In genomic region chr3:129000742-129001100, GRCh38 we compare ENCODE assay signal across 2 cellular contexts.
TF ChIP-seq lines count a peak whose summit lies in the region.

No MANE protein-coding gene starts in this region.

TF ChIP-seq in H1, 55 proteins besides CTCF, POLR2A, EP300 and RAD21 (continued from another document):
- TF ChIP-seq RXRA (IDR thresholded peaks at IDR 0.05; ENCODE audit: insufficient read depth, low read depth, low read length) (no peak), USF2 (IDR thresholded peaks at IDR 0.05; ENCODE audit: low read length) (no peak), CTBP2 (IDR thresholded peaks at IDR 0.05; ENCODE audit: borderline replicate concordance, insufficient read depth, insufficient read length, low read length) (no peak), HDAC6 (IDR thresholded peaks at IDR 0.05; ENCODE audit: low read depth, low read length) (no peak), GABPA (IDR thresholded peaks at IDR 0.05; ENCODE audit: borderline replicate concordance, insufficient read depth, low read length) (no peak), RNF2 (IDR thresholded peaks at IDR 0.05; ENCODE audit: borderline replicate concordance, low read depth, low read length, missing control alignments, poor library complexity, severe bottlenecking) (peak; percentile 32), ASH2L (IDR thresholded peaks at IDR 0.05; ENCODE audit: low read length) (peak; percentile 62), KDM5A (IDR thresholded peaks at IDR 0.05; ENCODE audit: low read length) (no peak), CHD2 (IDR thresholded peaks at IDR 0.05; ENCODE audit: low read length) (no peak)
TF ChIP-seq in H1: peak in this region for 3.

TF ChIP-seq in HEK293T, 16 proteins besides CTCF, POLR2A, EP300 and RAD21 (continued from another document):
- TF ChIP-seq TARDBP (IDR thresholded peaks at IDR 0.05) (no peak), PKNOX1 (IDR thresholded peaks at IDR 0.05) (no peak), CTBP1 (IDR thresholded peaks at IDR 0.05; ENCODE audit: borderline replicate concordance) (no peak), HDGF (IDR thresholded peaks at IDR 0.05; ENCODE audit: borderline replicate concordance) (no peak), NFRKB (IDR thresholded peaks at IDR 0.05) (no peak), ARNT (IDR thresholded peaks at IDR 0.05) (no peak), FOXK2 (IDR thresholded peaks at IDR 0.05) (no peak), ZNF384 (IDR thresholded peaks at IDR 0.05) (no peak), ELF4 (IDR thresholded peaks at IDR 0.05) (no peak)
